10 cellular contexts compared by ENCODE assay signal in the genomic region with DNA sequence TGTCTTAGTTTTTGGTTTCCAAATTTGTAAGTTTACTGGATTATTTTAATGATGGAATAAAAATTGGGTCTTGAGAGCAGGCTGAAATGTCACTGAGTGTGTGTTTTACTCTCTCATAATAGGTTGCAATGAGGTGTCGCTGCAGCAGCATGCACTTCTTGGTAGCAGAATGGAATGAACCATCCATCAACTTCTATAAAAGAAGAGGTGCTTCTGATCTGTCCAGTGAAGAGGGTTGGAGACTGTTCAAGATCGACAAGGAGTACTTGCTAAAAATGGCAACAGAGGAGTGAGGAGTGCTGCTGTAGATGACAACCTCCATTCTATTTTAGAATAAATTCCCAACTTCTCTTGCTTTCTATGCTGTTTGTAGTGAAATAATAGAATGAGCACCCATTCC. TPM values are rescaled to one million over a fixed set of nuclear protein-coding genes. Genes with fewer than 3 reads are reported as not detected.
DNase-seq lines count a peak whose midpoint lies in the region; ATAC-seq and TF ChIP-seq lines count a peak whose summit lies in the region.
"Had no signal": no experiment of that assay in that cellular context is flagged by ENCODE, and none has a peak within 500 bp of the region (broad histone marks: within the 10 kb centered on the region; RNA-seq: fewer than 3 reads in every experiment).

No MANE protein-coding gene starts in this region.

- peak overlapping the region in 3 of 4 donors; percentile 81 to 98 (median 97) for H3K27ac ChIP-seq in Peyer's patch
- H3K27ac ChIP-seq: ovary had no signal

- TF ChIP-seq CTCF in CD14-positive monocyte (IDR thresholded peaks at IDR 0.05), result no peak
- no peak for TF ChIP-seq CTCF in Peyer's patch (IDR thresholded peaks at IDR 0.05)
- no peak for TF ChIP-seq CTCF in endothelial cell (IDR thresholded peaks at IDR 0.05; ENCODE audit: unreplicated experiment)
- TF ChIP-seq CTCF in natural killer cell (IDR thresholded peaks at IDR 0.05), result no peak

- H3K36me3 ChIP-seq in Peyer's patch, result peaks cover 0 to 8% (median 0%) of the 10 kb centered on the region in 3 donors
- H3K36me3 ChIP-seq: ovary had no signal

- H3K4me1 Mint-ChIP-seq in CD14-positive monocyte, result peaks cover 22% of the 10 kb centered on the region
- H3K4me1 Mint-ChIP-seq in endothelial cell (ENCODE audit: unreplicated experiment), result peaks cover 20% of the 10 kb centered on the region
- peaks cover 27 to 36% of the 10 kb centered on the region in 2 donors for H3K4me1 Mint-ChIP-seq in natural killer cell

- H3K4me3 Mint-ChIP-seq in CD14-positive monocyte (peak overlapping the region; percentile 94), endothelial cell (ENCODE audit: unreplicated experiment) (peak overlapping the region; percentile 97), natural killer cell (peak overlapping the region; percentile 95)

- H3K27me3 Mint-ChIP-seq in CD14-positive monocyte (ENCODE audit: low read depth in 3 of 3), result peaks cover 0 to 5% (median 0%) of the 10 kb centered on the region in 3 donors
- no peaks in the 10 kb centered on the region for H3K27me3 Mint-ChIP-seq in endothelial cell (ENCODE audit: unreplicated experiment)
- no peaks in the 10 kb centered on the region for H3K27me3 Mint-ChIP-seq in natural killer cell (ENCODE audit: low read depth in 2 of 2)

- H3K9me3 ChIP-seq in Peyer's patch, result no peaks in the 10 kb centered on the region
- H3K9me3 ChIP-seq: ovary had no signal

- TF ChIP-seq POLR2A in Peyer's patch (IDR thresholded peaks at IDR 0.05), result no peak

- no peak for ATAC-seq in natural killer cell
- ATAC-seq in GM21717 (IDR thresholded peaks at IDR 0.05; ENCODE audit: unreplicated experiment), result no peak
- ATAC-seq in GM21529 (IDR thresholded peaks at IDR 0.05; ENCODE audit: unreplicated experiment), result no peak

- H3K27ac Mint-ChIP-seq in CD14-positive monocyte (peak overlapping the region in 6 of 7 donors; percentile 94 to 99 (median 97)), endothelial cell (ENCODE audit: unreplicated experiment) (no peak overlapping the region), natural killer cell (peak overlapping the region; percentile 93 to 95)

- H3K4me1 ChIP-seq in Peyer's patch, result no peaks in the 10 kb centered on the region

- H3K27me3 ChIP-seq in Peyer's patch, result no peaks in the 10 kb centered on the region
- H3K27me3 ChIP-seq: ovary had no signal

- H3K4me3 ChIP-seq in Peyer's patch, result peak overlapping the region in 3 of 4 donors; percentile 60 to 80 (median 80)

- intact Hi-C loops in CD14-positive monocyte (cut with micrococcal nuclease), result loop anchor here (5.0 to 10.0 kb wide), 2 partner anchors 69 to 117 kb away; no protein-coding TSS in a partner anchor
- intact Hi-C loops in natural killer cell (cut with micrococcal nuclease), result loop anchor here (10.0 kb wide), 1 partner anchor 121 kb away; the partner anchor contains the start of gene PRDX4

- DNase-seq in CD14-positive monocyte (ENCODE audit: low spot score) (no peak), Peyer's patch (no peak), endothelial cell (ENCODE audit: low spot score) (no peak), natural killer cell (no peak), medulla oblongata (ENCODE audit: extremely low spot score) (no peak)
- DNase-seq in stimulated activated CD4-positive, alpha-beta T cell treated with anti-CD3 and anti-CD28 coated beads, Interleukin-4, amount 100 ng/mL, for 24 hours, result no peak
- DNase-seq: amygdala, ovary had no signal

- H3K9me3 Mint-ChIP-seq in CD14-positive monocyte, result peaks cover 0 to 33% (median 17%) of the 10 kb centered on the region in 7 donors
- H3K9me3 Mint-ChIP-seq in endothelial cell (ENCODE audit: unreplicated experiment), result no peaks in the 10 kb centered on the region
- H3K9me3 Mint-ChIP-seq in natural killer cell, result no peaks in the 10 kb centered on the region

- H3K36me3 Mint-ChIP-seq in CD14-positive monocyte, result peaks cover 27 to 36% of the 10 kb centered on the region in 2 donors
- peaks cover 24% of the 10 kb centered on the region for H3K36me3 Mint-ChIP-seq in endothelial cell (ENCODE audit: low read depth, unreplicated experiment)
- H3K36me3 Mint-ChIP-seq in natural killer cell, result no peaks in the 10 kb centered on the region

RNA-seq across cellular contexts. Expression of gene SAT1, which starts 2.6 kb away (rescaled TPM):
- polyA plus RNA-seq in CD14-positive monocyte, result 100 to 1,000 TPM; 897 to 970 TPM
- 100 to 1,000 TPM; 796 to 836 (median 832) TPM for total RNA-seq in Peyer's patch
- total RNA-seq in endothelial cell (ENCODE audit: unreplicated experiment), result 479 TPM
- total RNA-seq in natural killer cell, result 100 to 1,000 TPM; 276 to 667 (median 524) TPM

RNA-seq across cellular contexts. Expression of gene ACOT9, which starts 42.5 kb away (rescaled TPM):
- 10 to 100 TPM; 49.2 to 51.8 TPM for polyA plus RNA-seq in CD14-positive monocyte
- total RNA-seq in Peyer's patch (10 to 100 TPM; 24.7 to 29.8 (median 28.6) TPM), endothelial cell (ENCODE audit: unreplicated experiment) (99.1 TPM), natural killer cell (10 to 100 TPM; 20.0 to 24.9 (median 21.4) TPM)
